ENCODE assay signal across 1 cellular context in the genomic region with DNA sequence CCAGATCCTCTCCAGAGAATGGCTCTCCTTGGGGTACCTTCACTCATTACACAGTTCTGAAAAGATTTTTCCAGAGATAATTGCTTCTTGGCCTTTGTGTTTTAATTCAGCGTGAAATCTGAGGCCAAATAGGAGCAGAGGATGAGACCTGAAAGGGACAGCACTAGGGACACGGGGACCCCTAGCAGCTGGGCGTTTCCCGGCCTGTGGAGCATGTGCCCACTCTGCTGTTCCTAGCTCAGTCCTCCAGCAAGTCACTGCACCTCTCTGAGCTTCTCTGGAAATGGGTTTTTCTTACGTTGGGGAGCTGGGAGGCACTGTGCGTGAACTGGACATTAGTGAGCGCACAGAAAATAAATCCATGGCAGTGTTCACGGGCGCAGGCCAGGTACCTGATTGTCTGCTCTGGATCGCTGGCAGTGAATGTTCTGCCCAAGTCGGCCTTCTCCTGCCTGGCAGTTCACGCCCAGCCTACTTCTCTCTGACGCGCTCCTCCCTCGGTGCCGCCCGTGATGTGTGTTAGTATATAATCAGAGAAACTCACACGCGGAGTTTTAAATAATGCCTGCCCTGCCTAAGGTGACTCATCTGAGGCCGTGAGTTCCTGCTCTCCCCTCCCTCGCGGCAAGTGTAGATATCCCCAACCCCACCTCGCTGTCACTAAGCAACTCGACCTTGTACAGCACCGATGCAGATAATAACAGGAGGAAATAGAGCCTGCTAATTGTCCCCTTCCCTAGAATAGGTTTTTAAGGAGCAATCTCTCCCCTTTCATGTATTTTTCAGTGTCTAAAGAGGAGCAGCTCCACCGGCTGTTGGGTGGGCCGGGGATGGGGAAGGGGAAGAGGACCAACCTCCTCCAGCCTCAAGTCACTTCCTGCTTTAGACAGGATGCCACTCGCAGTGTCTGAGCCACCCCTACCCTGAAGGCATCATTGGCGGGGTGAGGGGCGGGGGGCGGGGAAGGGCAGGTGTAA.
TF ChIP-seq lines count a peak whose summit lies in the region.

No MANE protein-coding gene starts in this region.

TF ChIP-seq in endothelial cell of umbilical vein, 7 proteins besides CTCF, POLR2A, EP300 and RAD21:
- TF ChIP-seq, protein P1, sequence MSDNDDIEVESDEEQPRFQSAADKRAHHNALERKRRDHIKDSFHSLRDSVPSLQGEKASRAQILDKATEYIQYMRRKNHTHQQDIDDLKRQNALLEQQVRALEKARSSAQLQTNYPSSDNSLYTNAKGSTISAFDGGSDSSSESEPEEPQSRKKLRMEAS (IDR thresholded peaks at IDR 0.05; ENCODE audit: insufficient read depth, insufficient read length), result no peak
- TF ChIP-seq GATA2 (IDR thresholded peaks at IDR 0.05; ENCODE audit: insufficient read depth, insufficient read length, low read depth, low read length), result no peak
- TF ChIP-seq JUN (IDR thresholded peaks at IDR 0.05; ENCODE audit: borderline replicate concordance, insufficient read depth, insufficient read length, low read depth), result no peak
- TF ChIP-seq POLR2AphosphoS5 (IDR thresholded peaks at IDR 0.05; ENCODE audit: insufficient read depth, low read depth, low read length), result no peak
- no peak for TF ChIP-seq MYC (IDR thresholded peaks at IDR 0.05; ENCODE audit: low read depth, low read length)
- TF ChIP-seq FOS (IDR thresholded peaks at IDR 0.05; ENCODE audit: borderline replicate concordance, insufficient read depth, low read length), result peak; percentile 34
- no peak for TF ChIP-seq EZH2 (IDR thresholded peaks at IDR 0.05; ENCODE audit: borderline replicate concordance, low read depth, low read length, severe bottlenecking)
